Comparison of ENCODE assay signal across 18 cellular contexts in genomic region chr12:11477110-11477509, GRCh38.
A peak's percentile ranks its signal among the peaks of the same experiment; 100 is the strongest.
DNase-seq lines count a peak whose midpoint lies in the region; ATAC-seq, FAIRE-seq and TF ChIP-seq lines count a peak whose summit lies in the region.
"Had no signal": no experiment of that assay in that cellular context is flagged by ENCODE, and none has a peak within 500 bp of the region (broad histone marks: within the 10 kb centered on the region; RNA-seq: fewer than 3 reads in every experiment).

No MANE protein-coding gene starts in this region.

- H2BK5ac ChIP-seq in H1 (ENCODE audit: low read depth, low read length) (no peak overlapping the region), trophoblast cell (ENCODE audit: low read depth, low read length, poor library complexity) (no peak overlapping the region)

- FAIRE-seq in H1 (lab: Jason Lieb, UNC) = no peak
- FAIRE-seq: GM12878, GM19239, H54, HTR-8/SVneo had no signal

- no peaks in the 10 kb centered on the region for H3K27me3 ChIP-seq in H1 (replicated peaks in 1 of 4; ENCODE audit: control insufficient read depth in 3 of 4, extremely low read depth in 1 of 4, insufficient read depth in 3 of 4, low read length in 3 of 4)
- no peaks in the 10 kb centered on the region for H3K27me3 ChIP-seq in left lung
- no peaks in the 10 kb centered on the region for H3K27me3 ChIP-seq in trophoblast cell (ENCODE audit: insufficient read depth, low read length)
- no peaks in the 10 kb centered on the region for H3K27me3 ChIP-seq in thyroid gland
- H3K27me3 ChIP-seq: BLaER1 had no signal

- no peak for TF ChIP-seq RAD21 in H1 (IDR thresholded peaks at IDR 0.05 in 1 of 2, conservative IDR thresholded peaks at IDR 0.05 in 1 of 2; ENCODE audit: low read depth in 2 of 2, low read length in 2 of 2)

- no peak overlapping the region for H4K5ac ChIP-seq in H1 (ENCODE audit: insufficient read length, low read depth, low read length)

- H3K23ac ChIP-seq in H1 (ENCODE audit: insufficient read length) = no peak overlapping the region
- H3K23ac ChIP-seq in trophoblast cell (ENCODE audit: low read length) = no peak overlapping the region

- no peak overlapping the region for H4K8ac ChIP-seq in H1 (ENCODE audit: extremely low read depth, insufficient read depth, low read length)
- H4K8ac ChIP-seq in trophoblast cell (ENCODE audit: low read depth, low read length) = no peak overlapping the region

- 0 out of 4 replicates have a peak, but pooled peaks cover 0 to 3% of the 10 kb centered on the region in 2 experiments for H3K9me3 ChIP-seq in H1 (ENCODE audit: insufficient read depth in 2 of 2, low read depth in 1 of 2, low read length in 1 of 2)
- no peaks in the 10 kb centered on the region for H3K9me3 ChIP-seq in left lung
- H3K9me3 ChIP-seq in trophoblast cell (ENCODE audit: insufficient read depth, low read depth, low read length) = no peaks in the 10 kb centered on the region
- H3K9me3 ChIP-seq in thyroid gland = no peaks in the 10 kb centered on the region
- H3K9me3 ChIP-seq: BLaER1 had no signal

- no peak for TF ChIP-seq EP300 in H1 (IDR thresholded peaks at IDR 0.05; ENCODE audit: borderline replicate concordance in 1 of 2, low read depth in 2 of 2, low read length in 2 of 2)

- no peak for TF ChIP-seq POLR2A in H1 (IDR thresholded peaks at IDR 0.05; ENCODE audit: control extremely low read depth in 1 of 2, low read depth in 2 of 2, low read length in 2 of 2)
- TF ChIP-seq POLR2A in thyroid gland (IDR thresholded peaks at IDR 0.05) = no peak

- H3K36me3 ChIP-seq in H1 (ENCODE audit: control insufficient read depth in 2 of 4, insufficient read depth in 4 of 4, low read length in 3 of 4) (no peaks in the 10 kb centered on the region), left lung (no peaks in the 10 kb centered on the region), trophoblast cell (ENCODE audit: control insufficient read depth in 1 of 2, insufficient read depth in 2 of 2, low read length in 2 of 2) (no peaks in the 10 kb centered on the region), thyroid gland (no peaks in the 10 kb centered on the region)
- H3K36me3 ChIP-seq: BLaER1 had no signal

- no peak overlapping the region for H4K12ac ChIP-seq in trophoblast cell (ENCODE audit: low read depth, low read length)

- DNase-seq in ELF-1 (ENCODE audit: low read depth, low spot score) (peak; percentile 37), H1 (ENCODE audit: low read depth in 1 of 2, low spot score in 2 of 2) (no peak), left lung (no peak), trophoblast cell (peak; percentile 62 to 71), HK-2 (ENCODE audit: unreplicated experiment) (no peak), thyroid gland (no peak)
- DNase-seq in activated CD4-positive, CD25-positive, alpha-beta regulatory T cell treated with anti-CD3 and anti-CD28 coated beads, Interleukin-2, amount 50 U/mL, for 72 hours = no peak
- DNase-seq: 8988T; Calu3; CD4-positive, alpha-beta memory T cell; DMS79 treated with DMSO at 0.1 percent for 48 hours; HCEC 1CT; IMR-90 had no signal

- H3K79me1 ChIP-seq in H1 (ENCODE audit: low read depth, low read length) (no peaks in the 10 kb centered on the region), trophoblast cell (ENCODE audit: low read length) (no peaks in the 10 kb centered on the region)

- H2BK20ac ChIP-seq in H1 (ENCODE audit: low read length) = no peak overlapping the region

- H2AK5ac ChIP-seq in H1 (ENCODE audit: low read depth, low read length) = no peak overlapping the region
- H2AK5ac ChIP-seq in trophoblast cell (ENCODE audit: low read length) = no peak overlapping the region

- H3K18ac ChIP-seq in H1 (ENCODE audit: extremely low read depth, low read length) (no peak overlapping the region), trophoblast cell (ENCODE audit: low read length) (no peak overlapping the region)

- H3K56ac ChIP-seq in H1 (replicated peaks; ENCODE audit: insufficient read length, low read depth, low read length) = no peak overlapping the region

- H2BK12ac ChIP-seq in H1 (ENCODE audit: low read depth, low read length) (no peak overlapping the region), trophoblast cell (ENCODE audit: low read length) (no peak overlapping the region)

- no peak overlapping the region for H2BK15ac ChIP-seq in H1 (ENCODE audit: low read length)

- intact Hi-C loops in left lung (cut with DNase I) = no loop called here
- intact Hi-C loops in thyroid gland (cut with DNase I) = no loop called here

- H4K91ac ChIP-seq in H1 (replicated peaks; ENCODE audit: insufficient read length, low read length) = no peak overlapping the region
- no peak overlapping the region for H4K91ac ChIP-seq in trophoblast cell (ENCODE audit: low read depth, low read length)

- H3K79me2 ChIP-seq in H1 (ENCODE audit: control insufficient read depth in 1 of 2, insufficient read depth in 2 of 2, low read length in 2 of 2) = no peaks in the 10 kb centered on the region
- no peaks in the 10 kb centered on the region for H3K79me2 ChIP-seq in trophoblast cell (ENCODE audit: control insufficient read depth, insufficient read depth, low read length, poor library complexity)

- CTCF ChIA-PET in H1 (lab: Charles Lee; ENCODE audit: partially characterized antibody) = interaction anchor here (1.3 kb wide), 2 partner anchors 9 to 22 kb away, joined by 3 to 4 read pairs; no protein-coding TSS in a partner anchor

- peak; percentile 87 for ATAC-seq in left lung
- ATAC-seq: GM12878 had no signal

- H2AFZ ChIP-seq in H1 (ENCODE audit: low read length) (no peak overlapping the region), trophoblast cell (ENCODE audit: insufficient read depth, low read length, poor library complexity) (no peak overlapping the region)

- H4K20me1 ChIP-seq in H1 (replicated peaks in 1 of 2; ENCODE audit: control insufficient read depth in 1 of 2, insufficient read depth in 2 of 2, low read length in 2 of 2) = no peaks in the 10 kb centered on the region
- H4K20me1 ChIP-seq: BLaER1 had no signal

- no peak overlapping the region for H3K9ac ChIP-seq in H1 (replicated peaks in 1 of 4; ENCODE audit: extremely low read depth in 1 of 4, low read depth in 3 of 4, low read length in 3 of 4)
- no peak overlapping the region for H3K9ac ChIP-seq in trophoblast cell (ENCODE audit: low read length)
- H3K9ac ChIP-seq: BLaER1 had no signal

- no peak overlapping the region for H3K14ac ChIP-seq in H1 (ENCODE audit: insufficient read length)
- no peak overlapping the region for H3K14ac ChIP-seq in trophoblast cell (ENCODE audit: low read length)

- TF ChIP-seq CTCF in H1 (IDR thresholded peaks at IDR 0.05; ENCODE audit: control extremely low read depth in 1 of 3, insufficient read depth in 1 of 3, low read depth in 1 of 3, low read length in 3 of 3) = no peak
- no peak for TF ChIP-seq CTCF in left lung (IDR thresholded peaks at IDR 0.05)
- TF ChIP-seq CTCF in thyroid gland (IDR thresholded peaks at IDR 0.05) = no peak

- H3K27ac ChIP-seq in H1 (ENCODE audit: low read depth, low read length) = no peak overlapping the region
- H3K27ac ChIP-seq in left lung = no peak overlapping the region
- H3K27ac ChIP-seq in trophoblast cell (ENCODE audit: low read depth, low read length) = no peak overlapping the region
- H3K27ac ChIP-seq in thyroid gland = no peak overlapping the region
- H3K27ac ChIP-seq: BLaER1 had no signal

- no peak overlapping the region for H3K4ac ChIP-seq in H1 (replicated peaks; ENCODE audit: insufficient read length, low read depth, low read length)
- no peak overlapping the region for H3K4ac ChIP-seq in trophoblast cell (ENCODE audit: low read depth, low read length)

- no peak overlapping the region for H3K4me3 ChIP-seq in H1 (ENCODE audit: extremely low read depth in 1 of 4, insufficient read depth in 2 of 4, low read depth in 3 of 4, low read length in 4 of 4)
- H3K4me3 ChIP-seq in left lung = no peak overlapping the region
- no peak overlapping the region for H3K4me3 ChIP-seq in trophoblast cell (ENCODE audit: low read depth, low read length)
- H3K4me3 ChIP-seq in thyroid gland (replicated peaks in 1 of 3) = no peak overlapping the region
- H3K4me3 ChIP-seq: BLaER1, GM12878 had no signal

- 50% methylated on average over 1 of the region's 1 CpG; no CpG with 5 or more reads in 1 of the 2 experiments for WGBS in H1 (ENCODE audit: extremely low coverage in 1 of 2, insufficient coverage in 1 of 2, insufficient read length in 1 of 2, insufficient replicate concordance in 2 of 2, low coverage in 1 of 2, low lambda C conversion rate in 2 of 2, missing lambda C conversion rate in 1 of 2), 2 experiments
- WGBS in trophoblast cell (ENCODE audit: extremely low coverage, insufficient coverage, insufficient read length) = no CpG with 5 or more reads among the region's 1 CpG
- WGBS in thyroid gland, 2 donors = 33 to 53% methylated on average over 1 of the region's 1 CpG

- H3K4me1 ChIP-seq in H1 (replicated peaks in 1 of 4; ENCODE audit: control insufficient read depth in 3 of 4, insufficient read depth in 4 of 4, low read length in 3 of 4) (no peaks in the 10 kb centered on the region), left lung (no peaks in the 10 kb centered on the region), trophoblast cell (ENCODE audit: control insufficient read depth in 1 of 2, insufficient read depth in 2 of 2, low read length in 2 of 2) (no peaks in the 10 kb centered on the region), thyroid gland (no peaks in the 10 kb centered on the region)
- H3K4me1 ChIP-seq: BLaER1 had no signal

- no peaks in the 10 kb centered on the region for H3K23me2 ChIP-seq in H1 (ENCODE audit: low read depth, low read length)

- H2BK120ac ChIP-seq in H1 (replicated peaks; ENCODE audit: low read depth, low read length) (no peak overlapping the region), trophoblast cell (ENCODE audit: insufficient read depth, low read length, poor library complexity) (no peak overlapping the region)

- H3K4me2 ChIP-seq in H1 (ENCODE audit: insufficient read depth in 1 of 2, low read depth in 2 of 2, low read length in 2 of 2) (no peak overlapping the region), trophoblast cell (ENCODE audit: low read length) (no peak overlapping the region)
- H3K4me2 ChIP-seq: BLaER1 had no signal

- POLR2A ChIA-PET in H1 (lab: Charles Lee; ENCODE audit: partially characterized antibody) = interaction anchor here (1.2 kb wide), 1 partner anchor 248 kb away, joined by 3 read pairs; no protein-coding TSS in a partner anchor

TF ChIP-seq in H1, 55 proteins besides CTCF, POLR2A, EP300 and RAD21:
- no peak for TF ChIP-seq SRF (IDR thresholded peaks at IDR 0.05; ENCODE audit: low read depth, low read length)
- TF ChIP-seq TEAD4 (IDR thresholded peaks at IDR 0.05; ENCODE audit: low read depth, low read length) = peak; percentile 23; the same call in 1 of the 2 replicates

Comparison
In these comparisons a context has a peak if more than half of its experiments do, and no peak if none do; other contexts are left out.
1. DNase-seq: peak in ELF-1 (single experiment) and trophoblast cell (2 of 2); none in H1 (0 of 2), left lung (0 of 2), HK-2 (single experiment), thyroid gland (0 of 2) and activated CD4-positive, CD25-positive, alpha-beta regulatory T cell treated with anti-CD3 and anti-CD28 coated beads, Interleukin-2, amount 50 U/mL, for 72 hours (single experiment).